Comparison of ENCODE assay signal across 1 cellular context in the genomic region with DNA sequence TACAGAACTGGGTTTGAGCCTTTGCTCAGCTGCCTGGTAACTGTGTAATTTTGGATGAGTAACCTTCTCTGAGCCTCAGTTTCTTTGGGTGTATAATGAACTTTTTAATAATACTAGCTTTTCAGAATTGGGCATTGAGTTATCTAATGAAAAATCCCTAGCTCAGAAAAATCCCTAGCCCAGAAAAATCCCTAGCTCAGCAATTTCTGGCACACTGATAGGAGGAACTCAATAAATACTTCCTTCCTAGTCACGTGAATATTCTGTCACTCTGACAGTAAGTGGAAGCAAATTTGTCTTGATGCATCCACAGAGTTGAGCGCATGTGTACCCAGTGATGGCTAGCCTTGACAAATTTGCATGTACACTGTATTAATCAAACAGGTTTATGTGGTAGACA.
TF ChIP-seq lines count a peak whose summit lies in the region.

No MANE protein-coding gene starts in this region.

TF ChIP-seq in HepG2, 621 proteins besides CTCF, POLR2A, EP300 and RAD21:
- TF ChIP-seq, protein P1, sequence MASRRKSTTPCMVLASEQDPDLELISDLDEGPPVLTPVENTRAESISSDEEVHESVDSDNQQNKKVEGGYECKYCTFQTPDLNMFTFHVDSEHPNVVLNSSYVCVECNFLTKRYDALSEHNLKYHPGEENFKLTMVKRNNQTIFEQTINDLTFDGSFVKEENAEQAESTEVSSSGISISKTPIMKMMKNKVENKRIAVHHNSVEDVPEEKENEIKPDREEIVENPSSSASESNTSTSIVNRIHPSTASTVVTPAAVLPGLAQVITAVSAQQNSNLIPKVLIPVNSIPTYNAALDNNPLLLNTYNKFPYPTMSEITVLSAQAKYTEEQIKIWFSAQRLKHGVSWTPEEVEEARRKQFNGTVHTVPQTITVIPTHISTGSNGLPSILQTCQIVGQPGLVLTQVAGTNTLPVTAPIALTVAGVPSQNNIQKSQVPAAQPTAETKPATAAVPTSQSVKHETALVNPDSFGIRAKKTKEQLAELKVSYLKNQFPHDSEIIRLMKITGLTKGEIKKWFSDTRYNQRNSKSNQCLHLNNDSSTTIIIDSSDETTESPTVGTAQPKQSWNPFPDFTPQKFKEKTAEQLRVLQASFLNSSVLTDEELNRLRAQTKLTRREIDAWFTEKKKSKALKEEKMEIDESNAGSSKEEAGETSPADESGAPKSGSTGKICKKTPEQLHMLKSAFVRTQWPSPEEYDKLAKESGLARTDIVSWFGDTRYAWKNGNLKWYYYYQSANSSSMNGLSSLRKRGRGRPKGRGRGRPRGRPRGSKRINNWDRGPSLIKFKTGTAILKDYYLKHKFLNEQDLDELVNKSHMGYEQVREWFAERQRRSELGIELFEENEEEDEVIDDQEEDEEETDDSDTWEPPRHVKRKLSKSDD (CRISPR knock-in tag; IDR thresholded peaks at IDR 0.05; ENCODE audit: low read depth): no peak
- TF ChIP-seq MAFK (conservative IDR thresholded peaks at IDR 0.05 in 1 of 2, IDR thresholded peaks at IDR 0.05 in 1 of 2; ENCODE audit: low read length in 2 of 2) (peak; percentile 89 to 94), MAFF (IDR thresholded peaks at IDR 0.05; ENCODE audit: low read depth, low read length) (peak; percentile 92)
